ENCODE assay signal across 6 cellular contexts in the genomic region with DNA sequence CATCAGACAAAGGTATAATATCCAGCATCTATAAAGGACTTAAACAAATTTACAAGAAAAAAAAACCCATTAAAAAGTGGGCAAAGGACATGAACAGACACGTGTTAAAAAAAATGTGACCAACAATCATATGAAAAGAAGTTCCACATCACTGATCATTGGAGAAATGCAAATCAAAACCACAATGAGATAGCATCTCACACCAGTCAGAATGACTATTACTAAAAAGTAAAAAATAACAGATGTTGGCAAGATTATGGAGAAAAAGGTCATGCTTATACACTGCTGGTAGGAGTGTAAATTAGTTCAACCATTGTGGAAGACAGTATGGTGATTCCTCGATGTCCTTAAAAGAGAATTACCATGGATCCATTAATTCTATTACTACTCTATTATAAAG. TPM values are rescaled to one million over a fixed set of nuclear protein-coding genes. Genes with fewer than 3 reads are reported as not detected.
"Had no signal": no experiment of that assay in that cellular context is flagged by ENCODE, and none has a peak within 500 bp of the region (broad histone marks: within the 10 kb centered on the region; RNA-seq: fewer than 3 reads in every experiment).

No MANE protein-coding gene starts in this region.

RNA-seq across cellular contexts. Expression of gene ARPP21, which starts 19.1 kb away (rescaled TPM):
- total RNA-seq: HT-29, M059J, PC-3, Right ventricle myocardium inferior, RPMI7951, T-helper 17 cell had no signal
